Comparison of ENCODE assay signal across 20 cellular contexts in genomic region chr10:121036431-121036830, GRCh38.
DNase-seq lines count a peak whose midpoint lies in the region; ATAC-seq and TF ChIP-seq lines count a peak whose summit lies in the region.
"Had no signal": no experiment of that assay in that cellular context is flagged by ENCODE, and none has a peak within 500 bp of the region (broad histone marks: within the 10 kb centered on the region; RNA-seq: fewer than 3 reads in every experiment).

No MANE protein-coding gene starts in this region.

- POLR2A ChIA-PET in WTC11 (lab: Charles Lee) = interaction anchor here (0.6 to 1.0 kb wide), 2 partner anchors 17 to 1510 kb away, joined by 3 read pairs; no protein-coding TSS in a partner anchor
- POLR2A ChIA-PET in SK-N-SH (lab: Yijun Ruan, JAX) = no interaction called here

- H3K9me3 Mint-ChIP-seq in GM23338 = peaks cover 5% of the 10 kb centered on the region; the same call in 1 of the 3 replicates
- peaks cover 14% of the 10 kb centered on the region for H3K9me3 Mint-ChIP-seq in WTC11
- H3K9me3 Mint-ChIP-seq: activated CD8-positive, alpha-beta T cell treated with anti-CD3 and anti-CD28 coated beads for 36 hours had no signal

- H3K4me2 ChIP-seq in GM23338 (no peak overlapping the region), SK-N-SH (no peak overlapping the region)

- H2AFZ ChIP-seq in GM23338 (no peak overlapping the region), SK-N-SH (ENCODE audit: low read depth) (no peak overlapping the region)

- peaks cover 12% of the 10 kb centered on the region for H3K9me2 ChIP-seq in GM23338 (ENCODE audit: insufficient read depth)
- no peaks in the 10 kb centered on the region for H3K9me2 ChIP-seq in SK-N-SH

- H3K27ac ChIP-seq in GM23338 (ENCODE audit: low read depth) (no peak overlapping the region), SK-N-SH (ENCODE audit: low read depth in 2 of 2, low read length in 1 of 2) (no peak overlapping the region)
- H3K27ac ChIP-seq: thoracic aorta had no signal

- H4K20me1 ChIP-seq in GM23338 (replicated peaks; ENCODE audit: insufficient read depth) (no peaks in the 10 kb centered on the region), SK-N-SH (ENCODE audit: insufficient read depth) (no peaks in the 10 kb centered on the region)

- no peak overlapping the region for H3K9ac ChIP-seq in SK-N-SH

- no peak for TF ChIP-seq RAD21 in SK-N-SH (IDR thresholded peaks at IDR 0.05; ENCODE audit: low read length)

- H3K27me3 Mint-ChIP-seq in GM23338 (ENCODE audit: insufficient read depth, low read depth, poor library complexity) (peaks cover 6% of the 10 kb centered on the region), WTC11 (ENCODE audit: low read depth) (peaks cover 3% of the 10 kb centered on the region; the same call in 1 of the 2 replicates)
- H3K27me3 Mint-ChIP-seq: CD4-positive, alpha-beta T cell had no signal

- CTCF ChIA-PET in WTC11 (lab: Charles Lee) (interaction anchor here (1.0 to 2.4 kb wide), 2 partner anchors 34 to 88 kb away, joined by 3 to 9 read pairs; no protein-coding TSS in a partner anchor), SK-N-SH (lab: Yijun Ruan, JAX) (interaction anchor here (0.8 to 0.9 kb wide), 3 partner anchors 9 to 575 kb away, joined by 3 read pairs; no protein-coding TSS in a partner anchor)

- ATAC-seq in GM23338 = peak; percentile 81
- peak; percentile 52; the same call in 1 of the 2 replicates for ATAC-seq in WTC11
- ATAC-seq: activated CD8-positive, alpha-beta T cell treated with anti-CD3 and anti-CD28 coated beads for 36 hours; Panc1; SK-N-SH treated with all-trans-retinoic acid at 6 μM for 48 hours; stimulated activated naive B cell treated with anti-CD40 and anti-IgM and Interleukin-4, amounts not matched to agents 10 μg/mL and 1 μg/mL and 100 μg/mL, for 72 hours had no signal

- TF ChIP-seq EP300 in SK-N-SH (IDR thresholded peaks at IDR 0.05; ENCODE audit: borderline replicate concordance in 1 of 2, low read depth in 1 of 2, low read length in 1 of 2) = no peak

- H3F3A ChIP-seq in GM23338 (replicated peaks; ENCODE audit: low read depth) (no peaks in the 10 kb centered on the region), SK-N-SH (replicated peaks; ENCODE audit: insufficient read depth) (no peaks in the 10 kb centered on the region)

- DNase-seq in GM23338 (ENCODE audit: low spot score) = peak; percentile 24
- no peak for DNase-seq in WTC11 (ENCODE audit: low spot score)
- peak; percentile 36 for DNase-seq in iPS-NIHi11 (ENCODE audit: low spot score)
- DNase-seq in pons (ENCODE audit: low spot score) = peak; percentile 53
- no peak for DNase-seq in T1000 (lab: John Stamatoyannopoulos, UW)
- no peak for DNase-seq in activated CD4-positive, CD25-positive, alpha-beta regulatory T cell (lab: John Stamatoyannopoulos, UW)
- no peak for DNase-seq in cerebellar cortex (ENCODE audit: low spot score)
- DNase-seq in SK-N-SH = no peak
- DNase-seq: activated CD8-positive, alpha-beta T cell treated with anti-CD3 and anti-CD28 coated beads for 36 hours; activated naive CD4-positive, alpha-beta T cell; activated T-cell treated with anti-CD3 and anti-CD28 coated beads, Interleukin-2, amount 50 U/mL, for 1 hour; CD4-positive, alpha-beta T cell; central memory CD4-positive, alpha-beta T cell; DMS79; GOT3; NCI-H226; stimulated activated naive B cell treated with anti-CD40 and anti-IgM and Interleukin-4, amounts not matched to agents 10 μg/mL and 1 μg/mL and 100 μg/mL, for 72 hours had no signal

- 16% methylated on average over 4 of the region's 4 CpGs for WGBS in SK-N-SH (ENCODE audit: low lambda C conversion rate)

- H3K9me3 ChIP-seq in SK-N-SH = no peaks in the 10 kb centered on the region
- H3K9me3 ChIP-seq: thoracic aorta had no signal

- peaks cover 6% of the 10 kb centered on the region; the same call in 2 of the 3 replicates for H3K4me1 Mint-ChIP-seq in GM23338
- H3K4me1 Mint-ChIP-seq in WTC11 = peaks cover 9% of the 10 kb centered on the region; the same call in 1 of the 2 replicates
- H3K4me1 Mint-ChIP-seq: stimulated activated naive B cell treated with anti-CD40 and anti-IgM and Interleukin-4, amounts not matched to agents 10 μg/mL and 1 μg/mL and 100 μg/mL, for 72 hours had no signal

- H3K27ac Mint-ChIP-seq in GM23338 = no peak overlapping the region
- H3K27ac Mint-ChIP-seq in WTC11 = no peak overlapping the region
- H3K27ac Mint-ChIP-seq: activated CD8-positive, alpha-beta T cell treated with anti-CD3 and anti-CD28 coated beads for 36 hours; CD4-positive, alpha-beta T cell; stimulated activated naive B cell treated with anti-CD40 and anti-IgM and Interleukin-4, amounts not matched to agents 10 μg/mL and 1 μg/mL and 100 μg/mL, for 72 hours had no signal

- 0 out of 2 replicates have a peak, but pooled peaks cover 3% of the 10 kb centered on the region for H3K4me1 ChIP-seq in GM23338 (ENCODE audit: insufficient read depth)
- no peaks in the 10 kb centered on the region for H3K4me1 ChIP-seq in SK-N-SH (ENCODE audit: control insufficient read depth in 1 of 2, insufficient read depth in 2 of 2, low read depth in 1 of 2, low read length in 1 of 2)

- no peaks in the 10 kb centered on the region for H3K27me3 ChIP-seq in GM23338 (ENCODE audit: insufficient read depth)
- no peaks in the 10 kb centered on the region for H3K27me3 ChIP-seq in SK-N-SH (ENCODE audit: insufficient read depth)

- H3K4me3 ChIP-seq in GM23338 (no peak overlapping the region), SK-N-SH (ENCODE audit: low read depth in 2 of 2, low read length in 1 of 2) (no peak overlapping the region)
- H3K4me3 ChIP-seq: thoracic aorta had no signal

- H3K79me2 ChIP-seq in GM23338 (replicated peaks; ENCODE audit: insufficient read depth) = no peaks in the 10 kb centered on the region
- no peaks in the 10 kb centered on the region for H3K79me2 ChIP-seq in SK-N-SH (ENCODE audit: insufficient read depth)

- TF ChIP-seq CTCF in GM23338 (conservative IDR thresholded peaks at IDR 0.05; ENCODE audit: low read depth in 2 of 2) = no peak
- no peak for TF ChIP-seq CTCF in WTC11 (IDR thresholded peaks at IDR 0.05)
- no peak for TF ChIP-seq CTCF in SK-N-SH (IDR thresholded peaks at IDR 0.05)

- H3K36me3 Mint-ChIP-seq in GM23338 (ENCODE audit: low read depth) (no peaks in the 10 kb centered on the region), WTC11 (no peaks in the 10 kb centered on the region; the same call in 1 of the 2 replicates)
- H3K36me3 Mint-ChIP-seq: stimulated activated naive B cell treated with anti-CD40 and anti-IgM and Interleukin-4, amounts not matched to agents 10 μg/mL and 1 μg/mL and 100 μg/mL, for 72 hours had no signal

- no peaks in the 10 kb centered on the region for H3K36me3 ChIP-seq in GM23338 (ENCODE audit: insufficient read depth)
- no peaks in the 10 kb centered on the region for H3K36me3 ChIP-seq in SK-N-SH (replicated peaks in 1 of 2; ENCODE audit: control insufficient read depth in 1 of 2, insufficient read depth in 2 of 2, low read length in 1 of 2)
- H3K36me3 ChIP-seq: thoracic aorta had no signal

- H3K4me3 Mint-ChIP-seq in GM23338 (no peak overlapping the region), WTC11 (no peak overlapping the region)
- H3K4me3 Mint-ChIP-seq: activated CD8-positive, alpha-beta T cell treated with anti-CD3 and anti-CD28 coated beads for 36 hours; CD4-positive, alpha-beta T cell; stimulated activated naive B cell treated with anti-CD40 and anti-IgM and Interleukin-4, amounts not matched to agents 10 μg/mL and 1 μg/mL and 100 μg/mL, for 72 hours had no signal

TF ChIP-seq in GM23338, 12 proteins besides CTCF, POLR2A, EP300 and RAD21 (continues in another document):
- TF ChIP-seq EZH2phosphoT487 (IDR thresholded peaks at IDR 0.05; ENCODE audit: unreplicated experiment) (no peak), CREB1 (CRISPR knock-in tag; IDR thresholded peaks at IDR 0.05; ENCODE audit: low read depth) (no peak), ZNF114 (CRISPR knock-in tag; IDR thresholded peaks at IDR 0.05) (no peak)

TF ChIP-seq in WTC11, 78 proteins besides CTCF, POLR2A, EP300 and RAD21 (continues in another document):
- TF ChIP-seq IRF2 (CRISPR knock-in tag; IDR thresholded peaks at IDR 0.05; ENCODE audit: borderline replicate concordance, low read depth) (no peak), MXD4 (CRISPR knock-in tag; IDR thresholded peaks at IDR 0.05; ENCODE audit: borderline replicate concordance) (no peak), SMAD4 (CRISPR knock-in tag; IDR thresholded peaks at IDR 0.05) (no peak), ZNF232 (CRISPR knock-in tag; IDR thresholded peaks at IDR 0.05) (no peak)

TF ChIP-seq in SK-N-SH, 30 proteins besides CTCF, POLR2A, EP300 and RAD21 (continues in another document):
- no peak for TF ChIP-seq MEF2A (IDR thresholded peaks at IDR 0.05; ENCODE audit: borderline replicate concordance, low read depth)
- no peak for TF ChIP-seq TEAD4 (IDR thresholded peaks at IDR 0.05; ENCODE audit: borderline replicate concordance, insufficient read depth)
- no peak for TF ChIP-seq CHD2 (IDR thresholded peaks at IDR 0.05; ENCODE audit: low read length, partially characterized antibody)
- TF ChIP-seq RXRA (IDR thresholded peaks at IDR 0.05; ENCODE audit: borderline replicate concordance, low read depth) = no peak
- no peak for TF ChIP-seq GABPA (IDR thresholded peaks at IDR 0.05; ENCODE audit: low read depth)
- TF ChIP-seq, protein P1, sequence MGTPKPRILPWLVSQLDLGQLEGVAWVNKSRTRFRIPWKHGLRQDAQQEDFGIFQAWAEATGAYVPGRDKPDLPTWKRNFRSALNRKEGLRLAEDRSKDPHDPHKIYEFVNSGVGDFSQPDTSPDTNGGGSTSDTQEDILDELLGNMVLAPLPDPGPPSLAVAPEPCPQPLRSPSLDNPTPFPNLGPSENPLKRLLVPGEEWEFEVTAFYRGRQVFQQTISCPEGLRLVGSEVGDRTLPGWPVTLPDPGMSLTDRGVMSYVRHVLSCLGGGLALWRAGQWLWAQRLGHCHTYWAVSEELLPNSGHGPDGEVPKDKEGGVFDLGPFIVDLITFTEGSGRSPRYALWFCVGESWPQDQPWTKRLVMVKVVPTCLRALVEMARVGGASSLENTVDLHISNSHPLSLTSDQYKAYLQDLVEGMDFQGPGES (IDR thresholded peaks at IDR 0.05; ENCODE audit: low read depth, low read length) = no peak
- TF ChIP-seq GATA2 (CRISPR knock-in tag; IDR thresholded peaks at IDR 0.05) = no peak
- TF ChIP-seq, protein P2, sequence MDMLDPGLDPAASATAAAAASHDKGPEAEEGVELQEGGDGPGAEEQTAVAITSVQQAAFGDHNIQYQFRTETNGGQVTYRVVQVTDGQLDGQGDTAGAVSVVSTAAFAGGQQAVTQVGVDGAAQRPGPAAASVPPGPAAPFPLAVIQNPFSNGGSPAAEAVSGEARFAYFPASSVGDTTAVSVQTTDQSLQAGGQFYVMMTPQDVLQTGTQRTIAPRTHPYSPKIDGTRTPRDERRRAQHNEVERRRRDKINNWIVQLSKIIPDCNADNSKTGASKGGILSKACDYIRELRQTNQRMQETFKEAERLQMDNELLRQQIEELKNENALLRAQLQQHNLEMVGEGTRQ (IDR thresholded peaks at IDR 0.05; ENCODE audit: borderline replicate concordance, low read depth, low read length) = no peak
- TF ChIP-seq MAX (IDR thresholded peaks at IDR 0.05; ENCODE audit: low read depth) = no peak
- TF ChIP-seq NFIC (IDR thresholded peaks at IDR 0.05; ENCODE audit: borderline replicate concordance) = no peak
- no peak for TF ChIP-seq ELF1 (IDR thresholded peaks at IDR 0.05)

Comparison
In these comparisons a context has a peak if more than half of its experiments do, and no peak if none do; other contexts are left out.
1. DNase-seq: peak in GM23338 (single experiment), iPS-NIHi11 (single experiment) and pons (single experiment); none in WTC11 (single experiment), T1000 (single experiment), activated CD4-positive, CD25-positive, alpha-beta regulatory T cell (0 of 4), cerebellar cortex (single experiment) and SK-N-SH (single experiment).